14 cellular contexts compared by ENCODE assay signal in the genomic region with DNA sequence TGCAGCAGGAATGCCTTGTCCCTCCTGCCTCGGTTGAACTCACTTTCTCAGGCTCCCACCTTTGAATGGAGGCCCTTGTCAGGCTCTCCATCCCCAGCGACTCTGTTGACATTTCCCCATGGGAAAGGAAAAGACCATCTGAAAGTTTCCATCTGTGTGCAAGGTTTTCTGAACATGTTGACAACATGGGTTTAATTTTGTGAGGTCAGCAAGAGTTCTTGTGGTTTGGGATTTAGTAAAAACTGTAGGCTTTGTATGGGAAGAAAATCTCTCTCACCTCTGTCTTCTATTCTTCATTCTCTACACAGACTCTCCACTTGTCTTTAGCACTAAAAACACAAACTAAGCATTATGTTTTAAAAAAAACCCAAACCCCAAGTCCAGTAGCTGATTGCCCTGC.
"Had no signal": no experiment of that assay in that cellular context is flagged by ENCODE, and none has a peak within 500 bp of the region (broad histone marks: within the 10 kb centered on the region; RNA-seq: fewer than 3 reads in every experiment).

No MANE protein-coding gene starts in this region.

- H3K4me1 ChIP-seq: parathyroid adenoma, transverse colon had no signal

- H3K27me3 Mint-ChIP-seq: activated CD8-positive, alpha-beta memory T cell treated with anti-CD3 and anti-CD28 coated beads, Interleukin-2, amount 10 ng/mL, durations not matched to agents 7 days and 5 days; effector memory CD8-positive, alpha-beta T cell had no signal

- H3K9me3 ChIP-seq: transverse colon had no signal

- DNase-seq: activated CD4-positive, alpha-beta T cell treated with anti-CD3 and anti-CD28 coated beads, Interleukin-2, amount 50 U/mL, for 4 hours; activated CD4-positive, CD25-positive, alpha-beta regulatory T cell treated with anti-CD3 and anti-CD28 coated beads, Interleukin-2, amount 50 U/mL, for 72 hours; activated CD8-positive, alpha-beta memory T cell treated with anti-CD3 and anti-CD28 coated beads, Interleukin-2, amount 10 ng/mL, durations not matched to agents 7 days and 5 days; activated T-cell treated with anti-CD3 and anti-CD28 coated beads, Interleukin-2, amount 50 U/mL, for 48 hours; central memory CD4-positive, alpha-beta T cell; effector memory CD8-positive, alpha-beta T cell; glutamatergic neuron; mammary epithelial cell; SHP77 treated with DMSO at 0.1 percent for 48 hours; stimulated activated CD4-positive, alpha-beta T cell treated with anti-CD3 and anti-CD28 coated beads, Interleukin-2, amount 100 ng/mL, for 48 hours; T-helper 2 cell; transverse colon had no signal

- H3K27ac ChIP-seq: epithelial cell of prostate, parathyroid adenoma, transverse colon had no signal

- H3K9me3 Mint-ChIP-seq: effector memory CD8-positive, alpha-beta T cell had no signal

- H3K27me3 ChIP-seq: transverse colon had no signal

- H3K36me3 Mint-ChIP-seq: activated CD8-positive, alpha-beta memory T cell treated with anti-CD3 and anti-CD28 coated beads, Interleukin-2, amount 10 ng/mL, durations not matched to agents 7 days and 5 days had no signal

- H3K4me3 ChIP-seq: transverse colon had no signal

- H3K36me3 ChIP-seq: transverse colon had no signal

- H3K27ac Mint-ChIP-seq: activated CD8-positive, alpha-beta memory T cell treated with anti-CD3 and anti-CD28 coated beads, Interleukin-2, amount 10 ng/mL, durations not matched to agents 7 days and 5 days; effector memory CD8-positive, alpha-beta T cell had no signal

- H3K4me3 Mint-ChIP-seq: activated CD8-positive, alpha-beta memory T cell treated with anti-CD3 and anti-CD28 coated beads, Interleukin-2, amount 10 ng/mL, durations not matched to agents 7 days and 5 days; effector memory CD8-positive, alpha-beta T cell had no signal

- ATAC-seq: activated CD8-positive, alpha-beta memory T cell treated with anti-CD3 and anti-CD28 coated beads, Interleukin-2, amount 10 ng/mL, durations not matched to agents 7 days and 5 days; effector memory CD8-positive, alpha-beta T cell had no signal
